Comparison of ENCODE assay signal across 29 cellular contexts in the genomic region with DNA sequence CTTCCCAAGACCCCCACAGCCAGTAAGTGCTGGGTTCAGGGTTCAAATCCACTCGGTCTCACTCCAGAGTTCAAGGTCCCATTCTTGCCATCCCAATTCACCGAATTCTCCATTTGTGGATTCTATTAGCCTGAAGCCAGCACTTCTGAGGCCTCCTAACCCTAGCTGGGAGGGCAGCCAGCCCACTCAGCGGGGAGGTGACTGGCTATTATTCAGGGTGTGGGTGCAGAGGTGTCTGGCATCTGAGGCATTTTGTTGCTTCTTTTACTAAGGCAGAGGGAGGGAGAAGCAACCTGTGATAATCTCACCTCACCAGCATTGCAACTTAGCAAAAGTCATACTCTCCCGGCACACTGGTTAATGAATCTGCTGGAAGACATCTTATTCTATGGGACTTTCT.
"Had no signal": no experiment of that assay in that cellular context is flagged by ENCODE, and none has a peak within 500 bp of the region (broad histone marks: within the 10 kb centered on the region; RNA-seq: fewer than 3 reads in every experiment).

No MANE protein-coding gene starts in this region.

- H3K4me3 ChIP-seq: left lung, lung, pancreas, prostate gland, skin epidermis, tibial nerve, uterus had no signal

- H3K36me3 ChIP-seq: left lung, pancreas, prostate gland, tibial nerve, uterus had no signal

- H3K9me3 Mint-ChIP-seq: stimulated activated naive CD8-positive, alpha-beta T cell treated with anti-CD3 and anti-CD28 coated beads, Interleukin-15, amount 100 ng/mL, for 72 hours; type B pancreatic cell had no signal

- H3K27me3 ChIP-seq: left lung, pancreas, tibial nerve, uterus had no signal

- H3K4me1 Mint-ChIP-seq: immature natural killer cell; mesothelial cell of epicardium; naive B cell; nephron; neural crest cell; stimulated activated memory B cell treated with anti-CD40 and anti-IgM and Interleukin-4, amounts not matched to agents 10 μg/mL and 1 μg/mL and 100 μg/mL, for 72 hours; stimulated activated naive CD8-positive, alpha-beta T cell treated with anti-CD3 and anti-CD28 coated beads, Interleukin-15, amount 100 ng/mL, for 72 hours had no signal

- H3K36me3 Mint-ChIP-seq: immature natural killer cell; mesothelial cell of epicardium; naive B cell; stimulated activated memory B cell treated with anti-CD40 and anti-IgM and Interleukin-4, amounts not matched to agents 10 μg/mL and 1 μg/mL and 100 μg/mL, for 72 hours; type B pancreatic cell had no signal

- H3K4me3 Mint-ChIP-seq: mesothelial cell of epicardium; naive B cell; nephron; neural crest cell; stimulated activated memory B cell treated with anti-CD40 and anti-IgM and Interleukin-4, amounts not matched to agents 10 μg/mL and 1 μg/mL and 100 μg/mL, for 72 hours; stimulated activated naive CD8-positive, alpha-beta T cell treated with anti-CD3 and anti-CD28 coated beads, Interleukin-15, amount 100 ng/mL, for 72 hours; type B pancreatic cell had no signal

- H3K9me3 ChIP-seq: left lung, pancreas, prostate gland, uterus had no signal

- H3K27ac ChIP-seq: left lung, pancreas, prostate gland, skin epidermis, tibial nerve, uterus had no signal

- H3K27ac Mint-ChIP-seq: mesothelial cell of epicardium; naive B cell; nephron; stimulated activated memory B cell treated with anti-CD40 and anti-IgM and Interleukin-4, amounts not matched to agents 10 μg/mL and 1 μg/mL and 100 μg/mL, for 72 hours; stimulated activated naive CD8-positive, alpha-beta T cell treated with anti-CD3 and anti-CD28 coated beads, Interleukin-15, amount 100 ng/mL, for 72 hours; type B pancreatic cell had no signal

- ATAC-seq: left colon; left lung; pancreas; right cardiac atrium; sciatic nerve; stimulated activated memory B cell treated with anti-CD40 and anti-IgM and Interleukin-4, amounts not matched to agents 10 μg/mL and 1 μg/mL and 100 μg/mL, for 72 hours; stimulated activated naive CD8-positive, alpha-beta T cell treated with anti-CD3 and anti-CD28 coated beads, Interleukin-15, amount 100 ng/mL, for 72 hours had no signal

- H3K4me1 ChIP-seq: left lung, pancreas, prostate gland, tibial nerve, uterus had no signal

- DNase-seq: hypothalamus; immature natural killer cell; kidney; left colon; left lung; mesendoderm; naive B cell; nucleus accumbens; pancreas; posterior cingulate gyrus; retina; right cardiac atrium; stimulated activated CD4-positive, alpha-beta T cell treated with anti-CD3 and anti-CD28 coated beads, Interleukin-12 subunit alpha, Interleukin-12 subunit beta, amount 100 ng/mL, for 4 hours; stimulated activated CD4-positive, alpha-beta T cell treated with anti-CD3 and anti-CD28 coated beads, Interleukin-15, amount 100 ng/mL, for 24 hours; stimulated activated CD4-positive, alpha-beta T cell treated with anti-CD3 and anti-CD28 coated beads, Interleukin-4, amount 100 ng/mL, for 24 hours; stimulated activated naive CD4-positive, alpha-beta T cell treated with Interleukin-2 at 50 U/mL for 16 hours; stimulated activated naive CD8-positive, alpha-beta T cell treated with anti-CD3 and anti-CD28 coated beads, Interleukin-15, amount 100 ng/mL, for 72 hours; substantia nigra; uterus had no signal

- H3K27me3 Mint-ChIP-seq: naive B cell; stimulated activated memory B cell treated with anti-CD40 and anti-IgM and Interleukin-4, amounts not matched to agents 10 μg/mL and 1 μg/mL and 100 μg/mL, for 72 hours; stimulated activated naive CD8-positive, alpha-beta T cell treated with anti-CD3 and anti-CD28 coated beads, Interleukin-15, amount 100 ng/mL, for 72 hours had no signal
